17 cellular contexts compared by ENCODE assay signal in genomic region chr3:49667701-49668413, GRCh38. TPM values are rescaled to one million over a fixed set of nuclear protein-coding genes. Genes with fewer than 3 reads are reported as not detected.
DNase-seq lines count a peak whose midpoint lies in the region; ATAC-seq and TF ChIP-seq lines count a peak whose summit lies in the region.
"Had no signal": no experiment of that assay in that cellular context is flagged by ENCODE, and none has a peak within 500 bp of the region (broad histone marks: within the 10 kb centered on the region; RNA-seq: fewer than 3 reads in every experiment).

No MANE protein-coding gene starts in this region.

- WGBS in IMR-90 (ENCODE audit: extremely low coverage in 2 of 2, insufficient read length in 1 of 2), 2 experiments, result 58% methylated on average over 7 of the region's 25 CpGs; no CpG with 5 or more reads in 1 of the 2 experiments
- 86% methylated on average over 25 of the region's 25 CpGs for WGBS in mesenchymal stem cell

- no peak overlapping the region for H3K4ac ChIP-seq in IMR-90 (ENCODE audit: low read depth, low read length)
- H3K4ac ChIP-seq in mesenchymal stem cell (ENCODE audit: low read depth in 1 of 2, low read length in 2 of 2), result no peak overlapping the region

- no peak overlapping the region for H3K9ac ChIP-seq in IMR-90 (ENCODE audit: low read depth, low read length)
- H3K9ac ChIP-seq in mesenchymal stem cell (ENCODE audit: low read length), result no peak overlapping the region

- H3K27me3 Mint-ChIP-seq in chondrocyte (ENCODE audit: low read depth), result no peaks in the 10 kb centered on the region
- H3K27me3 Mint-ChIP-seq in stimulated activated naive B cell treated with anti-CD40 and anti-IgM and Interleukin-4, amounts not matched to agents 10 μg/mL and 1 μg/mL and 100 μg/mL, for 72 hours, result peaks cover 10 to 13% of the 10 kb centered on the region in 2 donors
- H3K27me3 Mint-ChIP-seq in activated naive CD8-positive, alpha-beta T cell treated with anti-CD3 and anti-CD28 coated beads for 36 hours, result no peaks in the 10 kb centered on the region

- POLR2A ChIA-PET in IMR-90 (lab: Charles Lee; ENCODE audit: unreplicated experiment), result no interaction called here

- no peak overlapping the region for H3K56ac ChIP-seq in IMR-90 (ENCODE audit: extremely low read depth, insufficient read depth, low read length)

- dilution Hi-C loops in IMR-90 (cut with HindIII; ENCODE audit: low sequenced_read_pairs, unreplicated experiment), result no loop called here

- CTCF ChIA-PET in IMR-90 (lab: Yijun Ruan, JAX), result interaction anchor here (1.8 kb wide), 1 partner anchor 128 kb away, joined by 10 read pairs; no protein-coding TSS in a partner anchor

- peaks cover 9% of the 10 kb centered on the region; the same call in 1 of the 2 replicates for H3K27me3 ChIP-seq in IMR-90 (ENCODE audit: control insufficient read depth, insufficient read depth, low read length)
- peaks cover 0 to 55% of the 10 kb centered on the region in 2 experiments for H3K27me3 ChIP-seq in mesenchymal stem cell (ENCODE audit: control insufficient read depth in 1 of 2, insufficient read depth in 1 of 2, low read length in 2 of 2)

- H3K9me3 Mint-ChIP-seq in chondrocyte (ENCODE audit: low read depth), result no peaks in the 10 kb centered on the region
- no peaks in the 10 kb centered on the region for H3K9me3 Mint-ChIP-seq in stimulated activated naive B cell treated with anti-CD40 and anti-IgM and Interleukin-4, amounts not matched to agents 10 μg/mL and 1 μg/mL and 100 μg/mL, for 72 hours
- no peaks in the 10 kb centered on the region for H3K9me3 Mint-ChIP-seq in activated naive CD8-positive, alpha-beta T cell treated with anti-CD3 and anti-CD28 coated beads for 36 hours

- H4K5ac ChIP-seq in IMR-90 (ENCODE audit: low read depth, low read length), result no peak overlapping the region

- no peak overlapping the region for H2AK9ac ChIP-seq in IMR-90 (replicated peaks; ENCODE audit: low read depth, low read length, poor library complexity)

- ATAC-seq in IMR-90 (ENCODE audit: low read depth), result no peak
- ATAC-seq in stimulated activated naive B cell treated with anti-CD40 and anti-IgM and Interleukin-4, amounts not matched to agents 10 μg/mL and 1 μg/mL and 100 μg/mL, for 72 hours (replicated peaks), result no peak
- ATAC-seq: Panc1 had no signal

- no peak overlapping the region; the same call in 1 of the 2 replicates for H3K4me2 ChIP-seq in IMR-90 (ENCODE audit: low read depth, low read length)
- no peak overlapping the region for H3K4me2 ChIP-seq in mesenchymal stem cell (ENCODE audit: low read length, poor library complexity, severe bottlenecking)

- peaks cover 2% of the 10 kb centered on the region; the same call in 1 of the 2 replicates for H3K4me1 ChIP-seq in IMR-90 (ENCODE audit: control insufficient read depth, insufficient read depth, low read length)
- peaks cover 35% of the 10 kb centered on the region for H3K4me1 ChIP-seq in mesenchymal stem cell (ENCODE audit: control insufficient read depth, insufficient read depth, low read depth, low read length)

- H3K14ac ChIP-seq in IMR-90 (replicated peaks; ENCODE audit: low read depth, low read length), result no peak overlapping the region
- H3K14ac ChIP-seq in mesenchymal stem cell (ENCODE audit: low read length in 2 of 2), result no peak overlapping the region

- H2BK5ac ChIP-seq in IMR-90 (ENCODE audit: low read depth, low read length, poor library complexity, severe bottlenecking) (no peak overlapping the region), mesenchymal stem cell (ENCODE audit: low read depth, low read length, poor library complexity, severe bottlenecking) (no peak overlapping the region)

- no TSS peak for BruUV-seq in IMR-90 (replicated peaks; lab: Mats Ljungman, UMichigan)

- DNase-seq in IMR-90 (no peak), chondrocyte (ENCODE audit: low spot score) (no peak), mesenchymal stem cell (no peak), posterior cingulate gyrus (peak in 6 of 10 donors; percentile 30 to 91 (median 68))
- DNase-seq in stimulated activated naive B cell treated with anti-CD40 and anti-IgM and Interleukin-4, amounts not matched to agents 10 μg/mL and 1 μg/mL and 100 μg/mL, for 72 hours, result no peak
- DNase-seq in activated naive CD8-positive, alpha-beta T cell treated with anti-CD3 and anti-CD28 coated beads for 36 hours, result no peak
- no peak for DNase-seq in stimulated activated naive CD4-positive, alpha-beta T cell treated with Interleukin-2 at 50 U/mL for 16 hours (lab: John Stamatoyannopoulos, UW)
- DNase-seq: C1 segment of cervical spinal cord, DND-41, GOT3, NCI-H1048, NCI-H1436 treated with DMSO at 0.1 percent for 48 hours, NCI-H2029 treated with DMSO at 0.1 percent for 48 hours, NCI-H510A, Right ventricle myocardium superior had no signal

- H2BK20ac ChIP-seq in IMR-90 (ENCODE audit: low read depth, low read length), result no peak overlapping the region

- H3K79me1 ChIP-seq in IMR-90 (ENCODE audit: low read depth in 1 of 2, low read length in 2 of 2) (no peaks in the 10 kb centered on the region; a peak in 2 of 4 replicates), mesenchymal stem cell (replicated peaks; ENCODE audit: low read length, poor library complexity, severe bottlenecking) (no peaks in the 10 kb centered on the region)

- no peaks in the 10 kb centered on the region for H3K36me3 Mint-ChIP-seq in chondrocyte (ENCODE audit: low read depth)
- peaks cover 0 to 3% of the 10 kb centered on the region in 2 donors for H3K36me3 Mint-ChIP-seq in stimulated activated naive B cell treated with anti-CD40 and anti-IgM and Interleukin-4, amounts not matched to agents 10 μg/mL and 1 μg/mL and 100 μg/mL, for 72 hours
- peaks cover 2% of the 10 kb centered on the region for H3K36me3 Mint-ChIP-seq in activated naive CD8-positive, alpha-beta T cell treated with anti-CD3 and anti-CD28 coated beads for 36 hours

- H4K8ac ChIP-seq in IMR-90 (ENCODE audit: low read depth in 2 of 2, low read length in 2 of 2) (no peak overlapping the region), mesenchymal stem cell (ENCODE audit: low read length) (no peak overlapping the region)

- H3K27ac Mint-ChIP-seq in chondrocyte (ENCODE audit: unreplicated experiment), result peak overlapping the region; percentile 12
- H3K27ac Mint-ChIP-seq in stimulated activated naive B cell treated with anti-CD40 and anti-IgM and Interleukin-4, amounts not matched to agents 10 μg/mL and 1 μg/mL and 100 μg/mL, for 72 hours, result no peak overlapping the region
- H3K27ac Mint-ChIP-seq in activated naive CD8-positive, alpha-beta T cell treated with anti-CD3 and anti-CD28 coated beads for 36 hours, result no peak overlapping the region

- no peak overlapping the region for H3K23ac ChIP-seq in IMR-90 (ENCODE audit: low read depth, low read length)
- H3K23ac ChIP-seq in mesenchymal stem cell (ENCODE audit: low read length in 2 of 2), result no peak overlapping the region

- H3K18ac ChIP-seq in IMR-90 (ENCODE audit: low read depth, low read length), result no peak overlapping the region
- no peak overlapping the region for H3K18ac ChIP-seq in mesenchymal stem cell (ENCODE audit: low read depth in 1 of 2, low read length in 2 of 2)

- in situ Hi-C loops in IMR-90 (cut with MboI; ENCODE audit: low sequenced_read_pairs), result no loop called here

- H2AFZ ChIP-seq in IMR-90 (replicated peaks; ENCODE audit: low read length, poor library complexity) (peak overlapping the region; percentile 38), mesenchymal stem cell (ENCODE audit: low read depth, low read length) (no peak overlapping the region)

- peaks cover 3% of the 10 kb centered on the region; the same call in 1 of the 2 replicates for H4K20me1 ChIP-seq in IMR-90 (ENCODE audit: insufficient read depth, low read length)

- no peak overlapping the region for H3K4me3 Mint-ChIP-seq in chondrocyte (ENCODE audit: unreplicated experiment)
- no peak overlapping the region for H3K4me3 Mint-ChIP-seq in stimulated activated naive B cell treated with anti-CD40 and anti-IgM and Interleukin-4, amounts not matched to agents 10 μg/mL and 1 μg/mL and 100 μg/mL, for 72 hours
- no peak overlapping the region for H3K4me3 Mint-ChIP-seq in activated naive CD8-positive, alpha-beta T cell treated with anti-CD3 and anti-CD28 coated beads for 36 hours

- H2BK120ac ChIP-seq in IMR-90 (ENCODE audit: low read depth, low read length), result no peak overlapping the region
- H2BK120ac ChIP-seq in mesenchymal stem cell (ENCODE audit: low read depth, low read length), result no peak overlapping the region

- no peaks in the 10 kb centered on the region for H3K36me3 ChIP-seq in IMR-90 (ENCODE audit: control insufficient read depth, insufficient read depth, low read length)
- no peaks in the 10 kb centered on the region for H3K36me3 ChIP-seq in mesenchymal stem cell (ENCODE audit: control insufficient read depth in 1 of 2, insufficient read depth in 2 of 2, low read depth in 1 of 2, low read length in 2 of 2)

- H3K4me1 Mint-ChIP-seq in chondrocyte (ENCODE audit: low read depth), result peaks cover 18% of the 10 kb centered on the region
- H3K4me1 Mint-ChIP-seq in stimulated activated naive B cell treated with anti-CD40 and anti-IgM and Interleukin-4, amounts not matched to agents 10 μg/mL and 1 μg/mL and 100 μg/mL, for 72 hours, result peaks cover 7% of the 10 kb centered on the region in 2 donors
- peaks cover 4% of the 10 kb centered on the region for H3K4me1 Mint-ChIP-seq in activated naive CD8-positive, alpha-beta T cell treated with anti-CD3 and anti-CD28 coated beads for 36 hours

- intact Hi-C loops in IMR-90 (cut with micrococcal nuclease), result no loop called here
- intact Hi-C loops in posterior cingulate gyrus (cut with DNase I), result no loop called here

- H3K9me3 ChIP-seq in IMR-90 (ENCODE audit: control insufficient read depth, insufficient read depth, low read length) (no peaks in the 10 kb centered on the region), mesenchymal stem cell (ENCODE audit: control insufficient read depth, low read length) (no peaks in the 10 kb centered on the region)

- no peak for TF ChIP-seq POLR2A in IMR-90 (IDR thresholded peaks at IDR 0.05; ENCODE audit: low read depth, low read length)

- H3K4me3 ChIP-seq in IMR-90 (ENCODE audit: insufficient read depth, low read depth, low read length), result no peak overlapping the region
- H3K4me3 ChIP-seq in mesenchymal stem cell (ENCODE audit: insufficient read depth in 1 of 2, low read depth in 1 of 2, low read length in 2 of 2), result no peak overlapping the region

- TF ChIP-seq CTCF in IMR-90 (conservative IDR thresholded peaks at IDR 0.05; ENCODE audit: low read depth, low read length), result no peak
- TF ChIP-seq CTCF in chondrocyte (IDR thresholded peaks at IDR 0.05), result no peak

- no peaks in the 10 kb centered on the region for H3K9me1 ChIP-seq in IMR-90 (ENCODE audit: insufficient read depth, low read length)

- H2AK5ac ChIP-seq in IMR-90 (ENCODE audit: low read depth, low read length) (no peak overlapping the region), mesenchymal stem cell (ENCODE audit: low read length, severe bottlenecking) (peak overlapping the region; percentile 21)

- H3K27ac ChIP-seq in IMR-90 (ENCODE audit: insufficient read depth, low read length), result no peak overlapping the region
- peak overlapping the region; percentile 9 for H3K27ac ChIP-seq in mesenchymal stem cell (ENCODE audit: low read length, poor library complexity, severe bottlenecking)

- no peak overlapping the region for H4K91ac ChIP-seq in IMR-90 (ENCODE audit: insufficient read depth, low read depth, low read length)
- H4K91ac ChIP-seq in mesenchymal stem cell (ENCODE audit: low read length), result no peak overlapping the region

- TF ChIP-seq RAD21 in IMR-90 (IDR thresholded peaks at IDR 0.05; ENCODE audit: low read length), result no peak

- no peak overlapping the region for H2BK15ac ChIP-seq in IMR-90 (ENCODE audit: low read depth, low read length)
- H2BK15ac ChIP-seq in mesenchymal stem cell (ENCODE audit: low read depth, poor library complexity, severe bottlenecking), result no peak overlapping the region

- H2BK12ac ChIP-seq in mesenchymal stem cell (ENCODE audit: low read length in 2 of 2), result no peak overlapping the region

RNA-seq across cellular contexts. Expression of gene APEH, which starts 6.3 kb away (rescaled TPM):
- total RNA-seq in IMR-90 (2012; rRNA removed), result 116 and 142 TPM in 2 replicates
- polyA plus RNA-seq in IMR-90 (2012; rRNA removed), result 84.3 and 89.2 TPM in 2 replicates
- polyA plus RNA-seq in IMR-90 (2012; cell fraction: cytosol; rRNA removed), result 47.3 and 89.1 TPM in 2 replicates
- polyA plus RNA-seq in IMR-90 (2012; cell fraction: nucleus; rRNA removed; ENCODE audit: low replicate concordance), result 86.8 and 174 TPM in 2 replicates
- total RNA-seq in chondrocyte, result 64.5 to 72.0 TPM (median 69.8 TPM) in 3 replicates
- 46.0 TPM for polyA plus RNA-seq in mesenchymal stem cell (2013, experiment 1 of 2)
- 44.5 TPM for polyA plus RNA-seq in mesenchymal stem cell (2013, experiment 2 of 2)
- 100 to 1,000 TPM; 173 to 189 TPM for total RNA-seq in activated naive CD8-positive, alpha-beta T cell treated with anti-CD3 and anti-CD28 coated beads for 36 hours

RNA-seq across cellular contexts. Expression of gene MST1, which starts 21.4 kb away (rescaled TPM):
- 1.1 and 1.3 TPM in 2 replicates for total RNA-seq in IMR-90 (2012; rRNA removed)
- 13.0 and 16.6 TPM in 2 replicates for polyA plus RNA-seq in IMR-90 (2012; rRNA removed)
- polyA plus RNA-seq in IMR-90 (2012; cell fraction: cytosol; rRNA removed), result 2.9 and 4.5 TPM in 2 replicates
- 161 and 240 TPM in 2 replicates for polyA plus RNA-seq in IMR-90 (2012; cell fraction: nucleus; rRNA removed; ENCODE audit: low replicate concordance)
- total RNA-seq in chondrocyte, result 17.6 to 24.4 TPM (median 19.1 TPM) in 3 replicates
- 7.8 TPM for polyA plus RNA-seq in mesenchymal stem cell (2013, experiment 1 of 2)
- 7.5 TPM for polyA plus RNA-seq in mesenchymal stem cell (2013, experiment 2 of 2)
- total RNA-seq in activated naive CD8-positive, alpha-beta T cell treated with anti-CD3 and anti-CD28 coated beads for 36 hours, result 1 to 10 TPM; 6.7 to 8.4 TPM

RNA-seq across cellular contexts. Expression of gene RNF123, which starts 21.5 kb away (rescaled TPM):
- 10.8 and 13.4 TPM in 2 replicates for total RNA-seq in IMR-90 (2012; rRNA removed)
- polyA plus RNA-seq in IMR-90 (2012; rRNA removed), result 37.7 and 45.6 TPM in 2 replicates
- polyA plus RNA-seq in IMR-90 (2012; cell fraction: cytosol; rRNA removed), result 28.6 and 37.8 TPM in 2 replicates
- polyA plus RNA-seq in IMR-90 (2012; cell fraction: nucleus; rRNA removed; ENCODE audit: low replicate concordance), result 86.9 and 207 TPM in 2 replicates
- 40.1 to 46.2 TPM (median 41.4 TPM) in 3 replicates for total RNA-seq in chondrocyte
- 24.4 TPM for polyA plus RNA-seq in mesenchymal stem cell (2013, experiment 1 of 2)
- polyA plus RNA-seq in mesenchymal stem cell (2013, experiment 2 of 2), result 22.4 TPM
- 10 to 100 TPM; 32.4 to 35.5 TPM for total RNA-seq in activated naive CD8-positive, alpha-beta T cell treated with anti-CD3 and anti-CD28 coated beads for 36 hours

RNA-seq across cellular contexts. Expression of gene AMIGO3, which starts 51.6 kb away (rescaled TPM):
- total RNA-seq in IMR-90 (2012; rRNA removed) (not detected in 2 replicates), chondrocyte (0.27 to 0.35 TPM in 2 of 3 replicates, not detected in the other)
- 1.5 and 2.7 TPM in 2 replicates for polyA plus RNA-seq in IMR-90 (2012; rRNA removed)
- 1.5 TPM in 1 of 2 replicates, not detected in the other for polyA plus RNA-seq in IMR-90 (2012; cell fraction: cytosol; rRNA removed)
- polyA plus RNA-seq in IMR-90 (2012; cell fraction: nucleus; rRNA removed; ENCODE audit: low replicate concordance), result 4.6 and 28.0 TPM in 2 replicates
- 1.2 TPM for polyA plus RNA-seq in mesenchymal stem cell (2013, experiment 1 of 2)
- polyA plus RNA-seq in mesenchymal stem cell (2013, experiment 2 of 2), result 1.2 TPM
- total RNA-seq in activated naive CD8-positive, alpha-beta T cell treated with anti-CD3 and anti-CD28 coated beads for 36 hours, result not detected
- total RNA-seq: MCF 10A, Right ventricle myocardium superior had no signal

RNA-seq across cellular contexts. Expression of gene GMPPB, which starts 55.9 kb away (rescaled TPM):
- total RNA-seq in IMR-90 (2012; rRNA removed) (35.8 and 37.3 TPM in 2 replicates), chondrocyte (27.6 to 50.2 TPM (median 28.4 TPM) in 3 replicates)
- 27.9 and 29.5 TPM in 2 replicates for polyA plus RNA-seq in IMR-90 (2012; rRNA removed)
- polyA plus RNA-seq in IMR-90 (2012; cell fraction: cytosol; rRNA removed), result 20.4 and 33.3 TPM in 2 replicates
- polyA plus RNA-seq in IMR-90 (2012; cell fraction: nucleus; rRNA removed; ENCODE audit: low replicate concordance), result 39.1 and 75.9 TPM in 2 replicates
- polyA plus RNA-seq in mesenchymal stem cell (2013, experiment 1 of 2), result 16.4 TPM
- polyA plus RNA-seq in mesenchymal stem cell (2013, experiment 2 of 2), result 16.4 TPM
- total RNA-seq in activated naive CD8-positive, alpha-beta T cell treated with anti-CD3 and anti-CD28 coated beads for 36 hours, result 10 to 100 TPM; 43.0 to 43.6 TPM

Comparison
In these comparisons a context has a peak if more than half of its experiments do, and no peak if none do; other contexts are left out.
1. DNase-seq: peak in posterior cingulate gyrus (6 of 10); none in IMR-90 (single experiment), chondrocyte (single experiment), mesenchymal stem cell (single experiment), stimulated activated naive B cell treated with anti-CD40 and anti-IgM and Interleukin-4, amounts not matched to agents 10 μg/mL and 1 μg/mL and 100 μg/mL, for 72 hours (single experiment), activated naive CD8-positive, alpha-beta T cell treated with anti-CD3 and anti-CD28 coated beads for 36 hours (single experiment) and stimulated activated naive CD4-positive, alpha-beta T cell treated with Interleukin-2 at 50 U/mL for 16 hours (single experiment).